ENCODE assay signal across 8 cellular contexts in the genomic region with DNA sequence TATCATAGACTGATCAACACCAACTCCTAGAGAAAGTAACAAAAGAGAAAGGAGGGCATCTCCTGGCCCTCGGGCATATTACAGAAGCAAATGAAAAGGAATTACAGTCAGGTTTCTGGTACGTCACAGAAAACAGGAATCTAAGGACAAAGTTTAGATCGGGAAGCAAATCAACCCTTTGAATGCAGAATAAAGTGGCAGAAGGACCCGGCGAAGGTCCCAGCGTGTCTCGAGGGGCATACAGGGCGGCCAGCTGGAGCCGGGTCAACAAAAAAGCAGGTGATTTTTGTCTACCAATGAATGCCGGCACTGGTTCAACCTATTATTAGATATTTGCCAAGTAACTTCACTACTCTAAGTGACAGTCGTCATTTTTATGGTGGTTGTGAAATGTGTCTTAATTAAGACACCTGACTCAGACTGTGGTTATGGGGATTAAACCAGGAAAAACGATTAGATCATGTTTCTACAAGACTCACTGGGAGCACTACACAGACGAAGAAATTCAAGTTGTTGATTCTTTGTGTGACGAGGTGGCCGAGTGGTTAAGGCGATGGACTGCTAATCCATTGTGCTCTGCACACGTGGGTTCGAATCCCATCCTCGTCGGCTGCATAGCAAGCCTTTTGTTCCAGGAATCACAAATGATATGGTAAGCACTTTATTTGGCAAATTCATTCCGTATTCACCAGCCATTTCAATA. TPM values are rescaled to one million over a fixed set of nuclear protein-coding genes. Genes with fewer than 3 reads are reported as not detected.
DNase-seq lines count a peak whose midpoint lies in the region; FAIRE-seq and TF ChIP-seq lines count a peak whose summit lies in the region.

No MANE protein-coding gene starts in this region.

- H3K9me3 Mint-ChIP-seq in CD8-positive, alpha-beta memory T cell: peaks cover 3 to 14% (median 6%) of the 10 kb centered on the region in 5 donors

- 4 to 7% (median 6%) methylated on average over 21 of the region's 21 CpGs for WGBS in adrenal gland, 4 donors

- no peak overlapping the region for H3K4me3 ChIP-seq in CD8-positive, alpha-beta memory T cell (ENCODE audit: low read length)
- H3K4me3 ChIP-seq in OCI-LY1 (ENCODE audit: low read depth, low read length, poor library complexity, severe bottlenecking) (peak overlapping the region; percentile 56), adrenal gland (peak overlapping the region in 1 of 4 donors; percentile 22)

- peak overlapping the region; percentile 67; the same call in 1 of the 2 replicates for H2AFZ ChIP-seq in OCI-LY1 (ENCODE audit: low read length)

- peaks cover 22 to 30% (median 25%) of the 10 kb centered on the region in 3 donors for H3K4me1 Mint-ChIP-seq in CD8-positive, alpha-beta memory T cell

- no peaks in the 10 kb centered on the region for H3F3A ChIP-seq in OCI-LY1 (ENCODE audit: insufficient read depth, low read length)

- POLR2A ChIA-PET in CD8-positive, alpha-beta memory T cell (lab: Charles Lee): no interaction called here

- H3K27me3 ChIP-seq in CD8-positive, alpha-beta memory T cell (ENCODE audit: insufficient read depth, low read length, poor library complexity, severe bottlenecking): peaks cover 70% of the 10 kb centered on the region
- H3K27me3 ChIP-seq in OCI-LY1 (ENCODE audit: insufficient read depth, low read length): peaks cover 4% of the 10 kb centered on the region; the same call in 1 of the 2 replicates
- H3K27me3 ChIP-seq in adrenal gland: peaks cover 60% of the 10 kb centered on the region

- peak overlapping the region in 1 of 8 donors; percentile 37 for H3K27ac Mint-ChIP-seq in CD8-positive, alpha-beta memory T cell

- peak; percentile 28; the same call in 1 of the 2 replicates for TF ChIP-seq CTCF in OCI-LY1 (IDR thresholded peaks at IDR 0.05; ENCODE audit: low read length)
- no peak for TF ChIP-seq CTCF in adrenal gland (IDR thresholded peaks at IDR 0.05)

- CTCF ChIA-PET in CD8-positive, alpha-beta memory T cell (lab: Charles Lee): no interaction called here

- peak overlapping the region; percentile 51 for H3K27ac ChIP-seq in CD8-positive, alpha-beta memory T cell (ENCODE audit: low read depth, low read length)
- H3K27ac ChIP-seq in OCI-LY1 (ENCODE audit: low read depth, low read length, poor library complexity, severe bottlenecking) (no peak overlapping the region), adrenal gland (peak overlapping the region in 1 of 5 donors; percentile 12)

- no peaks in the 10 kb centered on the region for H3K36me3 ChIP-seq in CD8-positive, alpha-beta memory T cell (ENCODE audit: insufficient read depth, low read length)
- H3K36me3 ChIP-seq in OCI-LY1 (ENCODE audit: insufficient read depth, low read length): no peaks in the 10 kb centered on the region; the same call in 1 of the 2 replicates
- no peaks in the 10 kb centered on the region for H3K36me3 ChIP-seq in adrenal gland (replicated peaks in 1 of 2)

- no peaks in the 10 kb centered on the region for H3K36me3 Mint-ChIP-seq in CD8-positive, alpha-beta memory T cell

- peaks cover 12% of the 10 kb centered on the region for H3K4me1 ChIP-seq in CD8-positive, alpha-beta memory T cell (ENCODE audit: insufficient read depth, low read length)
- peaks cover 19% of the 10 kb centered on the region for H3K4me1 ChIP-seq in OCI-LY1 (ENCODE audit: insufficient read depth, low read length, severe bottlenecking)
- H3K4me1 ChIP-seq in adrenal gland (replicated peaks in 1 of 2): no peaks in the 10 kb centered on the region

- no peaks in the 10 kb centered on the region for H3K9me2 ChIP-seq in OCI-LY1 (ENCODE audit: low read depth, low read length)

- peak overlapping the region; percentile 72 for H3K4me2 ChIP-seq in OCI-LY1 (ENCODE audit: low read length)

- H3K4me3 Mint-ChIP-seq in CD8-positive, alpha-beta memory T cell: peak overlapping the region in 5 of 7 donors; percentile 3 to 56 (median 7)

- H3K79me2 ChIP-seq in OCI-LY1 (ENCODE audit: insufficient read depth, low read length): no peaks in the 10 kb centered on the region

- H4K20me1 ChIP-seq in OCI-LY1 (ENCODE audit: insufficient read depth, low read length): no peaks in the 10 kb centered on the region

- FAIRE-seq in GM19239 (lab: Jason Lieb, UNC): peak; percentile 83

- peaks cover 77 to 92% of the 10 kb centered on the region in 2 donors for H3K27me3 Mint-ChIP-seq in CD8-positive, alpha-beta memory T cell

- intact Hi-C loops in adrenal gland (cut with DNase I): loop anchor here in 1 of 2 donors (10.0 kb wide), 1 partner anchor 68 kb away; the partner anchor contains the start of gene ZKSCAN8

- H3K9ac ChIP-seq in OCI-LY1 (ENCODE audit: low read length): peak overlapping the region; percentile 42; the same call in 1 of the 2 replicates

- H3K9me3 ChIP-seq in CD8-positive, alpha-beta memory T cell (ENCODE audit: low read length): no peaks in the 10 kb centered on the region
- no peaks in the 10 kb centered on the region for H3K9me3 ChIP-seq in OCI-LY1 (ENCODE audit: low read length)
- no peaks in the 10 kb centered on the region for H3K9me3 ChIP-seq in adrenal gland (replicated peaks in 1 of 3)

- no peak for TF ChIP-seq POLR2A in adrenal gland (IDR thresholded peaks at IDR 0.05)

- no peak for DNase-seq in CD8-positive, alpha-beta memory T cell
- DNase-seq in GM19239 (ENCODE audit: insufficient read length, low spot score) (peak; percentile 28), HUDEP-2 (lab: John Stamatoyannopoulos, UW; ENCODE audit: unreplicated experiment in 76 of 76) (peak; percentile 63 to 98 (median 90)), adrenal gland (peak in 5 of 7 donors; percentile 37 to 63 (median 43)), iPS-NIHi7 (ENCODE audit: extremely low spot score) (peak; percentile 58), GM19238 (ENCODE audit: insufficient read length, low spot score) (no peak)
- DNase-seq in stimulated activated CD4-positive, alpha-beta T cell treated with anti-CD3 and anti-CD28 coated beads, Interleukin-2, amount 100 ng/mL, for 48 hours: peak; percentile 70 to 75

RNA-seq across cellular contexts. Expression of gene ZSCAN9, which starts 12.4 kb away (rescaled TPM):
- total RNA-seq in CD8-positive, alpha-beta memory T cell: 1 to 10 TPM; 5.0 to 6.8 TPM
- 4.7 TPM for polyA plus RNA-seq in CD8-positive, alpha-beta memory T cell
- total RNA-seq in adrenal gland: 10 to 100 TPM in 3 of 8 donors, 1 to 10 TPM in 5; 1.8 to 16.8 (median 9.3) TPM
- 10 to 100 TPM; 11.2 to 29.1 (median 19.1) TPM for polyA plus RNA-seq in adrenal gland

RNA-seq across cellular contexts. Expression of gene ZKSCAN4, which starts 39.4 kb away (rescaled TPM):
- total RNA-seq in CD8-positive, alpha-beta memory T cell: 1 to 10 TPM; 5.6 to 6.3 TPM
- 5.8 TPM for polyA plus RNA-seq in CD8-positive, alpha-beta memory T cell
- 1 to 10 TPM; 1.5 to 7.3 (median 4.6) TPM for total RNA-seq in adrenal gland
- 1 to 10 TPM; 3.6 to 4.3 (median 4.2) TPM for polyA plus RNA-seq in adrenal gland

RNA-seq across cellular contexts. Expression of gene NKAPL, which starts 46.4 kb away (rescaled TPM):
- total RNA-seq in CD8-positive, alpha-beta memory T cell: under 1 TPM; 0.22 TPM
- polyA plus RNA-seq in CD8-positive, alpha-beta memory T cell: not detected
- 1 to 10 TPM in 5 of 8 donors, under 1 TPM in 2, not detected in 1; 0.37 to 1.8 (median 1.3) TPM for total RNA-seq in adrenal gland
- 1 to 10 TPM; 2.2 to 3.4 (median 2.3) TPM for polyA plus RNA-seq in adrenal gland

RNA-seq across cellular contexts. Expression of gene ZSCAN26, which starts 54.3 kb away (rescaled TPM):
- total RNA-seq in CD8-positive, alpha-beta memory T cell: 1 to 10 TPM; 5.6 to 6.4 TPM
- polyA plus RNA-seq in CD8-positive, alpha-beta memory T cell: 15.8 TPM
- total RNA-seq in adrenal gland: 10 to 100 TPM in 7 of 8 donors, 1 to 10 TPM in 1; 7.2 to 24.0 (median 16.1) TPM
- polyA plus RNA-seq in adrenal gland: 10 to 100 TPM; 12.9 to 21.9 (median 19.0) TPM

Comparison
In these comparisons a context has a peak if more than half of its experiments do, and no peak if none do; other contexts are left out.
1. DNase-seq: peak in GM19239 (single experiment), HUDEP-2 (76 of 76), adrenal gland (5 of 7), iPS-NIHi7 (single experiment) and stimulated activated CD4-positive, alpha-beta T cell treated with anti-CD3 and anti-CD28 coated beads, Interleukin-2, amount 100 ng/mL, for 48 hours (2 of 2); none in CD8-positive, alpha-beta memory T cell (0 of 5) and GM19238 (single experiment).